Comparison of ENCODE assay signal across 25 cellular contexts in genomic region chr7:39400836-39401235, GRCh38.
"Had no signal": no experiment of that assay in that cellular context is flagged by ENCODE, and none has a peak within 500 bp of the region (broad histone marks: within the 10 kb centered on the region; RNA-seq: fewer than 3 reads in every experiment).

No MANE protein-coding gene starts in this region.

- H3K4me1 Mint-ChIP-seq: naive thymus-derived CD4-positive, alpha-beta T cell; stimulated activated memory B cell treated with anti-CD40 and anti-IgM and Interleukin-4, amounts not matched to agents 10 μg/mL and 1 μg/mL and 100 μg/mL, for 72 hours; stimulated activated naive CD8-positive, alpha-beta T cell treated with anti-CD3 and anti-CD28 coated beads, Interleukin-15, amount 100 ng/mL, for 72 hours had no signal

- DNase-seq: esophagus squamous epithelium; foreskin fibroblast; glutamatergic neuron; kidney; left cardiac atrium; left ventricle myocardium superior; naive thymus-derived CD4-positive, alpha-beta T cell; nephron progenitor cell; psoas muscle; retina; spleen; stimulated activated CD4-positive, alpha-beta T cell treated with anti-CD3 and anti-CD28 coated beads, Interleukin-15, amount 100 ng/mL, for 24 hours; stimulated activated CD4-positive, alpha-beta T cell treated with anti-CD3 and anti-CD28 coated beads, Interleukin-1b, Interleukin-23, amount 100 ng/mL, for 48 hours; stimulated activated CD4-positive, alpha-beta T cell treated with anti-CD3 and anti-CD28 coated beads, Interleukin-4, amount 100 ng/mL, for 24 hours; stimulated activated naive CD8-positive, alpha-beta T cell treated with anti-CD3 and anti-CD28 coated beads, Interleukin-15, amount 100 ng/mL, for 72 hours; testis; upper lobe of right lung had no signal

- H3K36me3 Mint-ChIP-seq: naive thymus-derived CD4-positive, alpha-beta T cell; stimulated activated memory B cell treated with anti-CD40 and anti-IgM and Interleukin-4, amounts not matched to agents 10 μg/mL and 1 μg/mL and 100 μg/mL, for 72 hours had no signal

- H3K4me3 ChIP-seq: esophagus squamous epithelium, gastroesophageal sphincter, lung, psoas muscle, spleen, testis, tibial nerve, upper lobe of right lung, vagina had no signal

- H3K27ac ChIP-seq: esophagus squamous epithelium, gastroesophageal sphincter, neutrophil, psoas muscle, spleen, testis, tibial nerve, upper lobe of right lung, vagina had no signal

- H3K9me3 Mint-ChIP-seq: dendritic cell treated with granulocyte-macrophage colony-stimulating factor and Interleukin-4, amounts not matched to agents 40 ng/mL and 50 ng/mL, for 4 days; naive thymus-derived CD4-positive, alpha-beta T cell; nephron progenitor cell; stimulated activated memory B cell treated with anti-CD40 and anti-IgM and Interleukin-4, amounts not matched to agents 10 μg/mL and 1 μg/mL and 100 μg/mL, for 72 hours; stimulated activated naive CD8-positive, alpha-beta T cell treated with anti-CD3 and anti-CD28 coated beads, Interleukin-15, amount 100 ng/mL, for 72 hours had no signal

- H3K27me3 Mint-ChIP-seq: dendritic cell treated with granulocyte-macrophage colony-stimulating factor and Interleukin-4, amounts not matched to agents 40 ng/mL and 50 ng/mL, for 4 days had no signal

- FAIRE-seq: kidney had no signal

- H3K27me3 ChIP-seq: neutrophil, testis, tibial nerve, upper lobe of right lung, vagina had no signal

- H3K4me1 ChIP-seq: esophagus squamous epithelium, gastroesophageal sphincter, psoas muscle, spleen, testis, tibial nerve, upper lobe of right lung, vagina had no signal

- ATAC-seq: gastroesophageal sphincter; left cardiac atrium; left ventricle myocardium superior; naive thymus-derived CD4-positive, alpha-beta T cell; psoas muscle; sciatic nerve; stimulated activated memory B cell treated with anti-CD40 and anti-IgM and Interleukin-4, amounts not matched to agents 10 μg/mL and 1 μg/mL and 100 μg/mL, for 72 hours; stimulated activated naive CD8-positive, alpha-beta T cell treated with anti-CD3 and anti-CD28 coated beads, Interleukin-15, amount 100 ng/mL, for 72 hours; upper lobe of right lung had no signal

- H3K36me3 ChIP-seq: esophagus squamous epithelium, gastroesophageal sphincter, neutrophil, spleen, tibial nerve, upper lobe of right lung, vagina had no signal

- H3K27ac Mint-ChIP-seq: dendritic cell treated with granulocyte-macrophage colony-stimulating factor and Interleukin-4, amounts not matched to agents 40 ng/mL and 50 ng/mL, for 4 days; naive thymus-derived CD4-positive, alpha-beta T cell; nephron progenitor cell; stimulated activated memory B cell treated with anti-CD40 and anti-IgM and Interleukin-4, amounts not matched to agents 10 μg/mL and 1 μg/mL and 100 μg/mL, for 72 hours; stimulated activated naive CD8-positive, alpha-beta T cell treated with anti-CD3 and anti-CD28 coated beads, Interleukin-15, amount 100 ng/mL, for 72 hours had no signal

- H3K9me3 ChIP-seq: esophagus squamous epithelium, gastroesophageal sphincter, neutrophil, psoas muscle, spleen, testis, tibial nerve, upper lobe of right lung, vagina had no signal

- H3K4me3 Mint-ChIP-seq: dendritic cell treated with granulocyte-macrophage colony-stimulating factor and Interleukin-4, amounts not matched to agents 40 ng/mL and 50 ng/mL, for 4 days; naive thymus-derived CD4-positive, alpha-beta T cell; nephron progenitor cell; stimulated activated memory B cell treated with anti-CD40 and anti-IgM and Interleukin-4, amounts not matched to agents 10 μg/mL and 1 μg/mL and 100 μg/mL, for 72 hours; stimulated activated naive CD8-positive, alpha-beta T cell treated with anti-CD3 and anti-CD28 coated beads, Interleukin-15, amount 100 ng/mL, for 72 hours had no signal
